In genomic region chr13:99809931-99810330, GRCh38 we compare ENCODE assay signal across 20 cellular contexts.
"Had no signal": no experiment of that assay in that cellular context is flagged by ENCODE, and none has a peak within 500 bp of the region (broad histone marks: within the 10 kb centered on the region; RNA-seq: fewer than 3 reads in every experiment).

No MANE protein-coding gene starts in this region.

- DNase-seq: activated CD4-positive, alpha-beta T cell treated with anti-CD3 and anti-CD28 coated beads, Interleukin-2, amount 10 ng/mL, durations not matched to agents 7 days and 5 days; activated CD8-positive, alpha-beta T cell treated with anti-CD3 and anti-CD28 coated beads, Interleukin-2, amount 10 ng/mL, durations not matched to agents 7 days and 5 days; activated effector memory CD4-positive, alpha-beta T cell treated with Interleukin-2 at 50 U/mL for 16 hours; activated naive CD4-positive, alpha-beta T cell treated with anti-CD3 and anti-CD28 coated beads, Interleukin-2, amount 10 ng/mL, durations not matched to agents 7 days and 5 days; activated T-cell treated with anti-CD3 and anti-CD28 coated beads, Interleukin-2, amount 50 U/mL, for 24 hours; erythroblast; foreskin melanocyte; head of caudate nucleus; lower lobe of right lung; stimulated activated naive B cell treated with anti-CD40 and anti-IgM and Interleukin-4, amounts not matched to agents 10 μg/mL and 1 μg/mL and 100 μg/mL, for 72 hours; T-helper 1 cell; T1000; uterus had no signal

- H3K4me3 ChIP-seq: ascending aorta, breast epithelium, coronary artery, lower lobe of right lung, tibial nerve, uterus had no signal

- H3K9me3 ChIP-seq: ascending aorta, breast epithelium, lower lobe of right lung, neutrophil, tibial nerve, uterus had no signal

- H3K4me1 ChIP-seq: ascending aorta, breast epithelium, lower lobe of right lung, tibial nerve, uterus had no signal

- H3K27me3 ChIP-seq: ascending aorta, breast epithelium, neutrophil, tibial nerve, uterus had no signal

- H3K9ac ChIP-seq: parathyroid adenoma had no signal

- H3K36me3 ChIP-seq: ascending aorta, breast epithelium, lower lobe of right lung, neutrophil, tibial nerve, uterus had no signal

- H3K27ac ChIP-seq: ascending aorta, breast epithelium, coronary artery, lower lobe of right lung, neutrophil, parathyroid adenoma, tibial nerve, uterus had no signal

- ATAC-seq: activated CD8-positive, alpha-beta T cell treated with anti-CD3 and anti-CD28 coated beads, Interleukin-2, amount 10 ng/mL, durations not matched to agents 7 days and 5 days; lower lobe of right lung; natural killer cell treated with Interleukin-12 subunit alpha and Interleukin-12 subunit beta and Interleukin-15 and Interleukin-18, amount 100 ng/mL, for 72 hours; stimulated activated naive B cell treated with anti-CD40 and anti-IgM and Interleukin-4, amounts not matched to agents 10 μg/mL and 1 μg/mL and 100 μg/mL, for 72 hours had no signal

- H2AFZ ChIP-seq: parathyroid adenoma had no signal
